ENCODE assay signal across 1 cellular context in the genomic region with DNA sequence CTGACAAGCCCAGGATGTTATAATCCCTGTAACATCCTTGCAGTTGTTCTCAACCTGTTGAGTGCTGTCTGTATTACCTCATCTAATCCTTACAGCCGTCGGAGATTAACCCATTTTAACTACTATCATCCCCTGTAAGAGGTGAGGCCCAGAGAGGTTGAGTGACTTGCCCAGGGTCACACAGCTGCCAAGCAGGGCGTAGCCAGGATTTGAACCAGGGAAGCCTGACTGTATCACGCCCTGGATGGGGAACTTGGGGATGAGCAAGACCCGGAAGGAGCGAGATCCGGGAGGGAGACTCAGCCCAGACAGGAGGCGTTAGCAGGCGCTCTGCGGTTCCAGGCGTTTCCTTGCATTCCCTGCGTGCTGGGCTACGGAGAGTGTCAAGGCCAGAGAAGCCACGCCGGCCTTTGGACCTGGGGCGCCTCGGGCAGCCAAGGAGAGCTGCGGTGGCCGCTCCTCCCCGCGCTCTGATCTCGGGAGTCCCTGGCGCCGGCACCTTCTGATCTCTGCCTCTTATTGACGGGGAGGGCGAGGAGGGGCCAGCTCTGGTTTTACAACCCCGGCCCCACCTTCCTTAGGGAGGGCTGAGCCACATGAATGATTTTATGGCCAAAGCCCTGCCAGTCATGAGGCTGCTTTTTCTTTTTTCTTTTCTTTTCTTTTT.
A peak's percentile ranks its signal among the peaks of the same experiment; 100 is the strongest.
TF ChIP-seq lines count a peak whose summit lies in the region.

No MANE protein-coding gene starts in this region.

TF ChIP-seq in HepG2, 621 proteins besides CTCF, POLR2A, EP300 and RAD21 (continued from another document and continues in another):
- TF ChIP-seq ZNF616 (CRISPR knock-in tag; IDR thresholded peaks at IDR 0.05; ENCODE audit: low read depth) (no peak), ZNF782 (CRISPR knock-in tag; IDR thresholded peaks at IDR 0.05; ENCODE audit: borderline replicate concordance) (no peak), HOXA7 (CRISPR knock-in tag; IDR thresholded peaks at IDR 0.05) (no peak), ZNF20 (CRISPR knock-in tag; IDR thresholded peaks at IDR 0.05) (no peak), MAFF (IDR thresholded peaks at IDR 0.05; ENCODE audit: low read depth, low read length) (no peak), ATRX (CRISPR knock-in tag; IDR thresholded peaks at IDR 0.05; ENCODE audit: borderline replicate concordance) (no peak), ARNT (IDR thresholded peaks at IDR 0.05) (no peak), ZNF558 (CRISPR knock-in tag; IDR thresholded peaks at IDR 0.05; ENCODE audit: borderline replicate concordance) (no peak), SP5 (CRISPR knock-in tag; IDR thresholded peaks at IDR 0.05; ENCODE audit: borderline replicate concordance, low read depth) (peak; percentile 98), SNAI1 (CRISPR knock-in tag; IDR thresholded peaks at IDR 0.05; ENCODE audit: borderline replicate concordance) (peak; percentile 62; the same call in 1 of the 2 replicates), CENPX (CRISPR knock-in tag; IDR thresholded peaks at IDR 0.05) (no peak), ZBTB7B (CRISPR knock-in tag; IDR thresholded peaks at IDR 0.05) (peak; percentile 74; the same call in 1 of the 2 replicates), AKAP8 (CRISPR knock-in tag; IDR thresholded peaks at IDR 0.05) (peak; percentile 61; the same call in 1 of the 2 replicates), HHEX (CRISPR knock-in tag; IDR thresholded peaks at IDR 0.05) (no peak), RXRA (CRISPR knock-in tag; IDR thresholded peaks at IDR 0.05) (peak; percentile 97), GLI4 (CRISPR knock-in tag; IDR thresholded peaks at IDR 0.05; ENCODE audit: borderline replicate concordance) (no peak), SIN3B (IDR thresholded peaks at IDR 0.05; ENCODE audit: low read length) (no peak), ELF1 (CRISPR knock-in tag; IDR thresholded peaks at IDR 0.05) (peak; percentile 80), ZFP36L2 (CRISPR knock-in tag; IDR thresholded peaks at IDR 0.05) (no peak), TRIM24 (CRISPR knock-in tag; IDR thresholded peaks at IDR 0.05) (no peak), IRX3 (CRISPR knock-in tag; IDR thresholded peaks at IDR 0.05; ENCODE audit: borderline replicate concordance, low read depth) (no peak), ZNF224 (CRISPR knock-in tag; IDR thresholded peaks at IDR 0.05) (no peak), ZFX (CRISPR knock-in tag; IDR thresholded peaks at IDR 0.05; ENCODE audit: low read depth) (peak; percentile 47; the same call in 1 of the 2 replicates), CC2D1A (CRISPR knock-in tag; IDR thresholded peaks at IDR 0.05) (no peak), GFI1 (CRISPR knock-in tag; IDR thresholded peaks at IDR 0.05; ENCODE audit: borderline replicate concordance) (peak; percentile 91), ZNF878 (CRISPR knock-in tag; IDR thresholded peaks at IDR 0.05) (0 out of 2 replicates have a peak, but pooled peaks have one; percentile 50), ZNF138 (CRISPR knock-in tag; IDR thresholded peaks at IDR 0.05; ENCODE audit: low read depth) (no peak), KLF12 (CRISPR knock-in tag; IDR thresholded peaks at IDR 0.05; ENCODE audit: borderline replicate concordance) (no peak; the same call in 1 of the 2 replicates)
- TF ChIP-seq, protein P1, sequence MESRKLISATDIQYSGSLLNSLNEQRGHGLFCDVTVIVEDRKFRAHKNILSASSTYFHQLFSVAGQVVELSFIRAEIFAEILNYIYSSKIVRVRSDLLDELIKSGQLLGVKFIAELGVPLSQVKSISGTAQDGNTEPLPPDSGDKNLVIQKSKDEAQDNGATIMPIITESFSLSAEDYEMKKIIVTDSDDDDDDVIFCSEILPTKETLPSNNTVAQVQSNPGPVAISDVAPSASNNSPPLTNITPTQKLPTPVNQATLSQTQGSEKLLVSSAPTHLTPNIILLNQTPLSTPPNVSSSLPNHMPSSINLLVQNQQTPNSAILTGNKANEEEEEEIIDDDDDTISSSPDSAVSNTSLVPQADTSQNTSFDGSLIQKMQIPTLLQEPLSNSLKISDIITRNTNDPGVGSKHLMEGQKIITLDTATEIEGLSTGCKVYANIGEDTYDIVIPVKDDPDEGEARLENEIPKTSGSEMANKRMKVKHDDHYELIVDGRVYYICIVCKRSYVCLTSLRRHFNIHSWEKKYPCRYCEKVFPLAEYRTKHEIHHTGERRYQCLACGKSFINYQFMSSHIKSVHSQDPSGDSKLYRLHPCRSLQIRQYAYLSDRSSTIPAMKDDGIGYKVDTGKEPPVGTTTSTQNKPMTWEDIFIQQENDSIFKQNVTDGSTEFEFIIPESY (CRISPR knock-in tag; IDR thresholded peaks at IDR 0.05): peak; percentile 77
- TF ChIP-seq, protein P2, sequence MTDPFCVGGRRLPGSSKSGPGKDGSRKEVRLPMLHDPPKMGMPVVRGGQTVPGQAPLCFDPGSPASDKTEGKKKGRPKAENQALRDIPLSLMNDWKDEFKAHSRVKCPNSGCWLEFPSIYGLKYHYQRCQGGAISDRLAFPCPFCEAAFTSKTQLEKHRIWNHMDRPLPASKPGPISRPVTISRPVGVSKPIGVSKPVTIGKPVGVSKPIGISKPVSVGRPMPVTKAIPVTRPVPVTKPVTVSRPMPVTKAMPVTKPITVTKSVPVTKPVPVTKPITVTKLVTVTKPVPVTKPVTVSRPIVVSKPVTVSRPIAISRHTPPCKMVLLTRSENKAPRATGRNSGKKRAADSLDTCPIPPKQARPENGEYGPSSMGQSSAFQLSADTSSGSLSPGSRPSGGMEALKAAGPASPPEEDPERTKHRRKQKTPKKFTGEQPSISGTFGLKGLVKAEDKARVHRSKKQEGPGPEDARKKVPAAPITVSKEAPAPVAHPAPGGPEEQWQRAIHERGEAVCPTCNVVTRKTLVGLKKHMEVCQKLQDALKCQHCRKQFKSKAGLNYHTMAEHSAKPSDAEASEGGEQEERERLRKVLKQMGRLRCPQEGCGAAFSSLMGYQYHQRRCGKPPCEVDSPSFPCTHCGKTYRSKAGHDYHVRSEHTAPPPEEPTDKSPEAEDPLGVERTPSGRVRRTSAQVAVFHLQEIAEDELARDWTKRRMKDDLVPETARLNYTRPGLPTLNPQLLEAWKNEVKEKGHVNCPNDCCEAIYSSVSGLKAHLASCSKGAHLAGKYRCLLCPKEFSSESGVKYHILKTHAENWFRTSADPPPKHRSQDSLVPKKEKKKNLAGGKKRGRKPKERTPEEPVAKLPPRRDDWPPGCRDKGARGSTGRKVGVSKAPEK (CRISPR knock-in tag; IDR thresholded peaks at IDR 0.05; ENCODE audit: borderline replicate concordance): no peak
- TF ChIP-seq, protein P3, sequence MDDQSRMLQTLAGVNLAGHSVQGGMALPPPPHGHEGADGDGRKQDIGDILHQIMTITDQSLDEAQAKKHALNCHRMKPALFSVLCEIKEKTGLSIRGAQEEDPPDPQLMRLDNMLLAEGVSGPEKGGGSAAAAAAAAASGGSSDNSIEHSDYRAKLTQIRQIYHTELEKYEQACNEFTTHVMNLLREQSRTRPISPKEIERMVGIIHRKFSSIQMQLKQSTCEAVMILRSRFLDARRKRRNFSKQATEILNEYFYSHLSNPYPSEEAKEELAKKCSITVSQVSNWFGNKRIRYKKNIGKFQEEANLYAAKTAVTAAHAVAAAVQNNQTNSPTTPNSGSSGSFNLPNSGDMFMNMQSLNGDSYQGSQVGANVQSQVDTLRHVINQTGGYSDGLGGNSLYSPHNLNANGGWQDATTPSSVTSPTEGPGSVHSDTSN (CRISPR knock-in tag; IDR thresholded peaks at IDR 0.05; ENCODE audit: borderline replicate concordance): no peak
- TF ChIP-seq, protein P4, sequence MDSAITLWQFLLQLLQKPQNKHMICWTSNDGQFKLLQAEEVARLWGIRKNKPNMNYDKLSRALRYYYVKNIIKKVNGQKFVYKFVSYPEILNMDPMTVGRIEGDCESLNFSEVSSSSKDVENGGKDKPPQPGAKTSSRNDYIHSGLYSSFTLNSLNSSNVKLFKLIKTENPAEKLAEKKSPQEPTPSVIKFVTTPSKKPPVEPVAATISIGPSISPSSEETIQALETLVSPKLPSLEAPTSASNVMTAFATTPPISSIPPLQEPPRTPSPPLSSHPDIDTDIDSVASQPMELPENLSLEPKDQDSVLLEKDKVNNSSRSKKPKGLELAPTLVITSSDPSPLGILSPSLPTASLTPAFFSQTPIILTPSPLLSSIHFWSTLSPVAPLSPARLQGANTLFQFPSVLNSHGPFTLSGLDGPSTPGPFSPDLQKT (CRISPR knock-in tag; IDR thresholded peaks at IDR 0.05; ENCODE audit: borderline replicate concordance): no peak
- TF ChIP-seq, protein P5, sequence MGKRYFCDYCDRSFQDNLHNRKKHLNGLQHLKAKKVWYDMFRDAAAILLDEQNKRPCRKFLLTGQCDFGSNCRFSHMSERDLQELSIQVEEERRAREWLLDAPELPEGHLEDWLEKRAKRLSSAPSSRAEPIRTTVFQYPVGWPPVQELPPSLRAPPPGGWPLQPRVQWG (CRISPR knock-in tag; IDR thresholded peaks at IDR 0.05; ENCODE audit: borderline replicate concordance, low read depth): no peak
- TF ChIP-seq, protein P6, sequence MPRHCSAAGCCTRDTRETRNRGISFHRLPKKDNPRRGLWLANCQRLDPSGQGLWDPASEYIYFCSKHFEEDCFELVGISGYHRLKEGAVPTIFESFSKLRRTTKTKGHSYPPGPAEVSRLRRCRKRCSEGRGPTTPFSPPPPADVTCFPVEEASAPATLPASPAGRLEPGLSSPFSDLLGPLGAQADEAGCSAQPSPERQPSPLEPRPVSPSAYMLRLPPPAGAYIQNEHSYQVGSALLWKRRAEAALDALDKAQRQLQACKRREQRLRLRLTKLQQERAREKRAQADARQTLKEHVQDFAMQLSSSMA (CRISPR knock-in tag; IDR thresholded peaks at IDR 0.05): 0 out of 2 replicates have a peak, but pooled peaks have one; percentile 21
- TF ChIP-seq, protein P7, sequence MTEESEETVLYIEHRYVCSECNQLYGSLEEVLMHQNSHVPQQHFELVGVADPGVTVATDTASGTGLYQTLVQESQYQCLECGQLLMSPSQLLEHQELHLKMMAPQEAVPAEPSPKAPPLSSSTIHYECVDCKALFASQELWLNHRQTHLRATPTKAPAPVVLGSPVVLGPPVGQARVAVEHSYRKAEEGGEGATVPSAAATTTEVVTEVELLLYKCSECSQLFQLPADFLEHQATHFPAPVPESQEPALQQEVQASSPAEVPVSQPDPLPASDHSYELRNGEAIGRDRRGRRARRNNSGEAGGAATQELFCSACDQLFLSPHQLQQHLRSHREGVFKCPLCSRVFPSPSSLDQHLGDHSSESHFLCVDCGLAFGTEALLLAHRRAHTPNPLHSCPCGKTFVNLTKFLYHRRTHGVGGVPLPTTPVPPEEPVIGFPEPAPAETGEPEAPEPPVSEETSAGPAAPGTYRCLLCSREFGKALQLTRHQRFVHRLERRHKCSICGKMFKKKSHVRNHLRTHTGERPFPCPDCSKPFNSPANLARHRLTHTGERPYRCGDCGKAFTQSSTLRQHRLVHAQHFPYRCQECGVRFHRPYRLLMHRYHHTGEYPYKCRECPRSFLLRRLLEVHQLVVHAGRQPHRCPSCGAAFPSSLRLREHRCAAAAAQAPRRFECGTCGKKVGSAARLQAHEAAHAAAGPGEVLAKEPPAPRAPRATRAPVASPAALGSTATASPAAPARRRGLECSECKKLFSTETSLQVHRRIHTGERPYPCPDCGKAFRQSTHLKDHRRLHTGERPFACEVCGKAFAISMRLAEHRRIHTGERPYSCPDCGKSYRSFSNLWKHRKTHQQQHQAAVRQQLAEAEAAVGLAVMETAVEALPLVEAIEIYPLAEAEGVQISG (CRISPR knock-in tag; IDR thresholded peaks at IDR 0.05): peak; percentile 91
- TF ChIP-seq, protein P8, sequence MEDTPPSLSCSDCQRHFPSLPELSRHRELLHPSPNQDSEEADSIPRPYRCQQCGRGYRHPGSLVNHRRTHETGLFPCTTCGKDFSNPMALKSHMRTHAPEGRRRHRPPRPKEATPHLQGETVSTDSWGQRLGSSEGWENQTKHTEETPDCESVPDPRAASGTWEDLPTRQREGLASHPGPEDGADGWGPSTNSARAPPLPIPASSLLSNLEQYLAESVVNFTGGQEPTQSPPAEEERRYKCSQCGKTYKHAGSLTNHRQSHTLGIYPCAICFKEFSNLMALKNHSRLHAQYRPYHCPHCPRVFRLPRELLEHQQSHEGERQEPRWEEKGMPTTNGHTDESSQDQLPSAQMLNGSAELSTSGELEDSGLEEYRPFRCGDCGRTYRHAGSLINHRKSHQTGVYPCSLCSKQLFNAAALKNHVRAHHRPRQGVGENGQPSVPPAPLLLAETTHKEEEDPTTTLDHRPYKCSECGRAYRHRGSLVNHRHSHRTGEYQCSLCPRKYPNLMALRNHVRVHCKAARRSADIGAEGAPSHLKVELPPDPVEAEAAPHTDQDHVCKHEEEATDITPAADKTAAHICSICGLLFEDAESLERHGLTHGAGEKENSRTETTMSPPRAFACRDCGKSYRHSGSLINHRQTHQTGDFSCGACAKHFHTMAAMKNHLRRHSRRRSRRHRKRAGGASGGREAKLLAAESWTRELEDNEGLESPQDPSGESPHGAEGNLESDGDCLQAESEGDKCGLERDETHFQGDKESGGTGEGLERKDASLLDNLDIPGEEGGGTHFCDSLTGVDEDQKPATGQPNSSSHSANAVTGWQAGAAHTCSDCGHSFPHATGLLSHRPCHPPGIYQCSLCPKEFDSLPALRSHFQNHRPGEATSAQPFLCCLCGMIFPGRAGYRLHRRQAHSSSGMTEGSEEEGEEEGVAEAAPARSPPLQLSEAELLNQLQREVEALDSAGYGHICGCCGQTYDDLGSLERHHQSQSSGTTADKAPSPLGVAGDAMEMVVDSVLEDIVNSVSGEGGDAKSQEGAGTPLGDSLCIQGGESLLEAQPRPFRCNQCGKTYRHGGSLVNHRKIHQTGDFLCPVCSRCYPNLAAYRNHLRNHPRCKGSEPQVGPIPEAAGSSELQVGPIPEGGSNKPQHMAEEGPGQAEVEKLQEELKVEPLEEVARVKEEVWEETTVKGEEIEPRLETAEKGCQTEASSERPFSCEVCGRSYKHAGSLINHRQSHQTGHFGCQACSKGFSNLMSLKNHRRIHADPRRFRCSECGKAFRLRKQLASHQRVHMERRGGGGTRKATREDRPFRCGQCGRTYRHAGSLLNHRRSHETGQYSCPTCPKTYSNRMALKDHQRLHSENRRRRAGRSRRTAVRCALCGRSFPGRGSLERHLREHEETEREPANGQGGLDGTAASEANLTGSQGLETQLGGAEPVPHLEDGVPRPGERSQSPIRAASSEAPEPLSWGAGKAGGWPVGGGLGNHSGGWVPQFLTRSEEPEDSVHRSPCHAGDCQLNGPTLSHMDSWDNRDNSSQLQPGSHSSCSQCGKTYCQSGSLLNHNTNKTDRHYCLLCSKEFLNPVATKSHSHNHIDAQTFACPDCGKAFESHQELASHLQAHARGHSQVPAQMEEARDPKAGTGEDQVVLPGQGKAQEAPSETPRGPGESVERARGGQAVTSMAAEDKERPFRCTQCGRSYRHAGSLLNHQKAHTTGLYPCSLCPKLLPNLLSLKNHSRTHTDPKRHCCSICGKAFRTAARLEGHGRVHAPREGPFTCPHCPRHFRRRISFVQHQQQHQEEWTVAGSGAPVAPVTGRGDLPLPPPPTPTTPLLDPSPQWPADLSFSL (CRISPR knock-in tag; IDR thresholded peaks at IDR 0.05): no peak
